ENCODE assay signal across 13 cellular contexts in genomic region chr11:34318111-34319037, GRCh38. TPM values are rescaled to one million over a fixed set of nuclear protein-coding genes. Genes with fewer than 3 reads are reported as not detected.
DNase-seq lines count a peak whose midpoint lies in the region; ATAC-seq, FAIRE-seq and TF ChIP-seq lines count a peak whose summit lies in the region.
"Had no signal": no experiment of that assay in that cellular context is flagged by ENCODE, and none has a peak within 500 bp of the region (broad histone marks: within the 10 kb centered on the region; RNA-seq: fewer than 3 reads in every experiment).

No MANE protein-coding gene starts in this region.

- peaks cover 6% of the 10 kb centered on the region for H3K4me1 ChIP-seq in mammary epithelial cell (ENCODE audit: insufficient read depth, low read length)
- peaks cover 14% of the 10 kb centered on the region for H3K4me1 ChIP-seq in astrocyte (ENCODE audit: insufficient read depth, low read length)

- ATAC-seq in left lobe of liver (peak; percentile 63), HG03039 (IDR thresholded peaks at IDR 0.05; ENCODE audit: unreplicated experiment) (no peak)
- no peak for ATAC-seq in activated CD8-positive, alpha-beta T cell treated with anti-CD3 and anti-CD28 coated beads, Interleukin-2, amount 10 ng/mL, durations not matched to agents 7 days and 5 days

- 78% methylated on average over 4 of the region's 4 CpGs for WGBS in mammary epithelial cell (ENCODE audit: low coverage, missing lambda C conversion rate)

- H3K4me2 ChIP-seq in mammary epithelial cell (ENCODE audit: insufficient read depth, low read depth, low read length) (no peak overlapping the region), astrocyte (ENCODE audit: low read length) (no peak overlapping the region)

- DNase-seq in mammary epithelial cell (peak; percentile 58), MCF 10A (ENCODE audit: unreplicated experiment) (no peak), astrocyte (ENCODE audit: low read depth) (peak; percentile 70), left lobe of liver (ENCODE audit: low spot score) (peak; percentile 58), germinal center (ENCODE audit: low spot score) (no peak), T-helper 1 cell (no peak)
- no peak for DNase-seq in activated CD8-positive, alpha-beta T cell treated with anti-CD3 and anti-CD28 coated beads, Interleukin-2, amount 10 ng/mL, durations not matched to agents 7 days and 5 days
- DNase-seq: activated naive CD4-positive, alpha-beta T cell treated with Interleukin-2 at 50 U/mL for 16 hours; effector CD8-positive, alpha-beta T cell; NCI-H524 treated with DMSO at 0.1 percent for 48 hours; stimulated activated CD8-positive, alpha-beta memory T cell treated with anti-CD3 and anti-CD28 coated beads, Interleukin-4, amount 100 ng/mL, for 48 hours had no signal

- no peaks in the 10 kb centered on the region for H3K9me3 Mint-ChIP-seq in MCF 10A (ENCODE audit: unreplicated experiment)
- H3K9me3 Mint-ChIP-seq in astrocyte (ENCODE audit: unreplicated experiment): no peaks in the 10 kb centered on the region
- H3K9me3 Mint-ChIP-seq in activated CD8-positive, alpha-beta T cell treated with anti-CD3 and anti-CD28 coated beads, Interleukin-2, amount 10 ng/mL, durations not matched to agents 7 days and 5 days (ENCODE audit: insufficient read depth): no peaks in the 10 kb centered on the region

- H3K4me3 Mint-ChIP-seq in MCF 10A (ENCODE audit: unreplicated experiment) (no peak overlapping the region), astrocyte (ENCODE audit: unreplicated experiment) (no peak overlapping the region)
- no peak overlapping the region for H3K4me3 Mint-ChIP-seq in activated CD8-positive, alpha-beta T cell treated with anti-CD3 and anti-CD28 coated beads, Interleukin-2, amount 10 ng/mL, durations not matched to agents 7 days and 5 days

- H3K27me3 Mint-ChIP-seq in MCF 10A (ENCODE audit: insufficient read depth, unreplicated experiment) (no peaks in the 10 kb centered on the region), astrocyte (ENCODE audit: low read depth, unreplicated experiment) (no peaks in the 10 kb centered on the region)
- H3K27me3 Mint-ChIP-seq in activated CD8-positive, alpha-beta T cell treated with anti-CD3 and anti-CD28 coated beads, Interleukin-2, amount 10 ng/mL, durations not matched to agents 7 days and 5 days (ENCODE audit: low read depth): peaks cover 6% of the 10 kb centered on the region

- H3K4me1 Mint-ChIP-seq in MCF 10A (ENCODE audit: insufficient read depth, unreplicated experiment): peaks cover 7% of the 10 kb centered on the region
- H3K4me1 Mint-ChIP-seq in astrocyte (ENCODE audit: low read depth, unreplicated experiment): peaks cover 32% of the 10 kb centered on the region
- H3K4me1 Mint-ChIP-seq in activated CD8-positive, alpha-beta T cell treated with anti-CD3 and anti-CD28 coated beads, Interleukin-2, amount 10 ng/mL, durations not matched to agents 7 days and 5 days (ENCODE audit: low read depth): peaks cover 17% of the 10 kb centered on the region

- H3K9me3 ChIP-seq in mammary epithelial cell (replicated peaks; ENCODE audit: insufficient read depth, low read length): no peaks in the 10 kb centered on the region
- H3K9me3 ChIP-seq in astrocyte (ENCODE audit: insufficient read depth, low read depth, low read length): no peaks in the 10 kb centered on the region

- CTCF ChIA-PET in mammary epithelial cell (lab: Charles Lee; ENCODE audit: low non-redundant PET): no interaction called here
- CTCF ChIA-PET in MCF 10A (lab: Yijun Ruan, JAX): interaction anchor here (0.6 to 0.9 kb wide), 2 partner anchors 23 to 171 kb away, joined by 3 read pairs; no protein-coding TSS in a partner anchor
- CTCF ChIA-PET in activated CD8-positive, alpha-beta T cell treated with anti-CD3 and anti-CD28 coated beads, Interleukin-2, amount 10 ng/mL, durations not matched to agents 7 days and 5 days (lab: Charles Lee): interaction anchor here (1.3 kb wide), 1 partner anchor 144 kb away, joined by 4 read pairs; no protein-coding TSS in a partner anchor

- H3K79me2 ChIP-seq in mammary epithelial cell (ENCODE audit: insufficient read depth, low read length) (no peaks in the 10 kb centered on the region), astrocyte (ENCODE audit: insufficient read depth, low read length) (peaks cover 17% of the 10 kb centered on the region)

- TF ChIP-seq CTCF in mammary epithelial cell (conservative IDR thresholded peaks at IDR 0.05 in 1 of 2, IDR thresholded peaks at IDR 0.05 in 1 of 2; ENCODE audit: extremely low read depth in 1 of 2, insufficient read depth in 1 of 2, low read depth in 1 of 2, low read length in 2 of 2) (no peak), MCF 10A (IDR thresholded peaks at IDR 0.05; ENCODE audit: unreplicated experiment) (no peak), astrocyte (IDR thresholded peaks at IDR 0.05; ENCODE audit: insufficient read depth, low read depth, low read length) (no peak)

- H3K4me3 ChIP-seq in mammary epithelial cell (replicated peaks in 1 of 3; ENCODE audit: insufficient read depth in 1 of 3, low read depth in 2 of 3, low read length in 3 of 3) (no peak overlapping the region), astrocyte (ENCODE audit: insufficient read depth, low read depth, low read length) (no peak overlapping the region)

- FAIRE-seq in astrocyte (lab: Jason Lieb, UNC): no peak
- FAIRE-seq: H1 had no signal

- H2AFZ ChIP-seq in mammary epithelial cell (ENCODE audit: low read depth, low read length): no peak overlapping the region
- H2AFZ ChIP-seq in astrocyte (ENCODE audit: low read depth, low read length): no peak overlapping the region

- H3K9ac ChIP-seq in mammary epithelial cell (ENCODE audit: insufficient read depth, low read length): no peak overlapping the region
- H3K9ac ChIP-seq in astrocyte (ENCODE audit: low read length): no peak overlapping the region

- H3K36me3 Mint-ChIP-seq in MCF 10A (ENCODE audit: insufficient read depth, unreplicated experiment): no peaks in the 10 kb centered on the region
- peaks cover 1% of the 10 kb centered on the region for H3K36me3 Mint-ChIP-seq in astrocyte (ENCODE audit: low read depth, unreplicated experiment)
- H3K36me3 Mint-ChIP-seq in activated CD8-positive, alpha-beta T cell treated with anti-CD3 and anti-CD28 coated beads, Interleukin-2, amount 10 ng/mL, durations not matched to agents 7 days and 5 days (ENCODE audit: low read depth): no peaks in the 10 kb centered on the region

- in situ Hi-C loops in mammary epithelial cell (cut with MboI; ENCODE audit: low sequenced_read_pairs in 2 of 2): no loop called here

- H3K36me3 ChIP-seq in mammary epithelial cell (ENCODE audit: insufficient read depth, low read length): no peaks in the 10 kb centered on the region
- H3K36me3 ChIP-seq in astrocyte (ENCODE audit: insufficient read depth, low read length): no peaks in the 10 kb centered on the region

- no peak overlapping the region for H3K27ac Mint-ChIP-seq in MCF 10A (ENCODE audit: low read depth, unreplicated experiment)
- peak overlapping the region; percentile 83 for H3K27ac Mint-ChIP-seq in astrocyte (ENCODE audit: unreplicated experiment)
- no peak overlapping the region for H3K27ac Mint-ChIP-seq in activated CD8-positive, alpha-beta T cell treated with anti-CD3 and anti-CD28 coated beads, Interleukin-2, amount 10 ng/mL, durations not matched to agents 7 days and 5 days

- BruUV-seq in mammary epithelial cell (replicated peaks; lab: Mats Ljungman, UMichigan): no TSS peak
- no TSS peak for BruUV-seq in MCF 10A (replicated peaks; lab: Mats Ljungman, UMichigan)

- H3K27me3 ChIP-seq in mammary epithelial cell (ENCODE audit: insufficient read depth, low read length) (no peaks in the 10 kb centered on the region), astrocyte (ENCODE audit: insufficient read depth, low read length) (peaks cover 3% of the 10 kb centered on the region)

- POLR2A ChIA-PET in MCF 10A (lab: Yijun Ruan, JAX): interaction anchor here (0.6 to 1.1 kb wide), 4 partner anchors 11 to 124 kb away, joined by 3 to 6 read pairs (median 3); partner anchors contain the start of gene ABTB2
- POLR2A ChIA-PET in activated CD8-positive, alpha-beta T cell treated with anti-CD3 and anti-CD28 coated beads, Interleukin-2, amount 10 ng/mL, durations not matched to agents 7 days and 5 days (lab: Charles Lee): interaction anchor here (0.6 kb wide), 1 partner anchor 582 kb away, joined by 3 read pairs; no protein-coding TSS in a partner anchor

- intact Hi-C loops in mammary epithelial cell (cut with micrococcal nuclease): no loop called here
- intact Hi-C loops in MCF 10A (cut with micrococcal nuclease): no loop called here

- H3K27ac ChIP-seq in mammary epithelial cell (ENCODE audit: insufficient read depth, low read depth, low read length): no peak overlapping the region
- peak overlapping the region; percentile 46 for H3K27ac ChIP-seq in astrocyte (ENCODE audit: low read depth, low read length)

- no peaks in the 10 kb centered on the region for H4K20me1 ChIP-seq in mammary epithelial cell (ENCODE audit: insufficient read depth, low read length)
- H4K20me1 ChIP-seq in astrocyte (ENCODE audit: insufficient read depth, low read length): peaks cover 59% of the 10 kb centered on the region

- dilution Hi-C loops in mammary epithelial cell (cut with HindIII; ENCODE audit: low sequenced_read_pairs): loop anchor here (5.0 kb wide), 2 partner anchors 34 to 36 kb away; no protein-coding TSS in a partner anchor

RNA-seq across cellular contexts. Expression of gene ABTB2, which starts 39.4 kb away (rescaled TPM):
- 1 to 10 TPM; 5.1 to 8.0 TPM for total RNA-seq in mammary epithelial cell
- 2.3 TPM for polyA plus RNA-seq in mammary epithelial cell
- polyA minus RNA-seq in mammary epithelial cell: 1.0 TPM
- 2.9 and 3.1 TPM in 2 replicates for total RNA-seq in MCF 10A (2022)
- total RNA-seq in astrocyte: 12.2 and 14.1 TPM in 2 replicates
- 11.4 TPM for total RNA-seq in left lobe of liver
- total RNA-seq in activated CD8-positive, alpha-beta T cell treated with anti-CD3 and anti-CD28 coated beads, Interleukin-2, amount 10 ng/mL, durations not matched to agents 7 days and 5 days: under 1 TPM; 0.97 TPM

Comparison
In these comparisons a context has a peak if more than half of its experiments do, and no peak if none do; other contexts are left out.
1. DNase-seq: peak in mammary epithelial cell (single experiment), astrocyte (single experiment) and left lobe of liver (single experiment); none in MCF 10A (single experiment), germinal center (single experiment), activated CD8-positive, alpha-beta T cell treated with anti-CD3 and anti-CD28 coated beads, Interleukin-2, amount 10 ng/mL, durations not matched to agents 7 days and 5 days (single experiment) and T-helper 1 cell (0 of 5).